In the genomic region with DNA sequence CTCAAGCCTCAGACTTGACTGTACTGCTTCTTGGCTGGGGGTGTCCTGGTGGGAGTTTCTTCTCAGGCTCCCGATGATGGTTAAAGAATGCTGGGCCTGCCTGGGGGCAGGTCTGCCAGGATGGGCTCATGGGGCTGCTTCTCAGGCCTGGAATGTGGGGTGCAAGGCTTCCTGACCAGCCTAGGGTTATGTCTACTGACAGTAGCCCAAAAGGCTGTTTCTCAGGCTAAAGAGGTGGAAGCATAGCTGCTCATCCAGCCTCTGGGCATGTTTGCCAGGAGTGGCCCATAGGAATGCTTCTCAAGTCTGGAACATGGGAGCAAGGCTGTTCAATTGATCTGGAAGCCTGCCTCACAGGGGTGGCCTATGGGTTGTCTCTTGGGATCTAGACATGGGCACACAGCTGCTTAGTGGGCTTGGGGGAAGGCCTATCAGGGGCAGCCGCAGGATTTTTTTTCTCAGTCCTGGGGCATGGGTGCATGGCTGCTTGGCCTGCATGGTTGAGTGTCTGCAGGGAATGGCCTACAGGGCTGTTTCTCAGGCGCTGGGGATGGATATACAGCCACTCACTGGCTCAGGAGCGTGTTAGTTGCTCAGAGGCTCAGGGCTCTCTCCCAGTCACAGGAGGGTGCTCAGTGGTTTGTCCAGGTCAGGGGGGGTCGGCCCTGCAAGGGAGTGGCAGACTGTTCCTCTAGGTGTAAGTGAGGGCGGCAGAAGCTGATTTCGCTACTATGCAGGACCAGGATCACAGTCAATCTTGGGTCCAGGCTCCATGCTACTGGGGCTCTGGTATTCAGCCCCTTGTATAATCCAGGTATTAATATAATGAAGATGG, we compare ENCODE assay signal across 18 cellular contexts.
DNase-seq lines count a peak whose midpoint lies in the region; ATAC-seq, FAIRE-seq and TF ChIP-seq lines count a peak whose summit lies in the region.
"Had no signal": no experiment of that assay in that cellular context is flagged by ENCODE, and none has a peak within 500 bp of the region (broad histone marks: within the 10 kb centered on the region; RNA-seq: fewer than 3 reads in every experiment).

No MANE protein-coding gene starts in this region.

- H3K4me3 Mint-ChIP-seq in chondrocyte (ENCODE audit: unreplicated experiment) = no peak overlapping the region
- no peak overlapping the region for H3K4me3 Mint-ChIP-seq in stimulated activated memory B cell treated with anti-CD40 and anti-IgM and Interleukin-4, amounts not matched to agents 10 μg/mL and 1 μg/mL and 100 μg/mL, for 72 hours
- H3K4me3 Mint-ChIP-seq: CD4-positive, alpha-beta T cell; H9 had no signal

- H3K27ac Mint-ChIP-seq in chondrocyte (ENCODE audit: unreplicated experiment) = no peak overlapping the region
- H3K27ac Mint-ChIP-seq in stimulated activated memory B cell treated with anti-CD40 and anti-IgM and Interleukin-4, amounts not matched to agents 10 μg/mL and 1 μg/mL and 100 μg/mL, for 72 hours = no peak overlapping the region
- H3K27ac Mint-ChIP-seq: CD4-positive, alpha-beta T cell had no signal

- TF ChIP-seq CTCF in chondrocyte (IDR thresholded peaks at IDR 0.05) (no peak), kidney (IDR thresholded peaks at IDR 0.05; ENCODE audit: borderline replicate concordance, extremely low read depth, insufficient read depth) (no peak)

- H3K9me3 ChIP-seq in kidney (ENCODE audit: control insufficient read depth in 1 of 2, low read length in 2 of 2) (no peaks in the 10 kb centered on the region), aorta (ENCODE audit: control insufficient read depth, low read length) (no peaks in the 10 kb centered on the region), MG63 (no peaks in the 10 kb centered on the region)

- FAIRE-seq in kidney (lab: Jason Lieb, UNC) = no peak
- FAIRE-seq: A204.1, D721Med, H1, HTR-8/SVneo had no signal

- no peaks in the 10 kb centered on the region for H3K4me1 Mint-ChIP-seq in chondrocyte (ENCODE audit: low read depth)
- no peaks in the 10 kb centered on the region for H3K4me1 Mint-ChIP-seq in stimulated activated memory B cell treated with anti-CD40 and anti-IgM and Interleukin-4, amounts not matched to agents 10 μg/mL and 1 μg/mL and 100 μg/mL, for 72 hours
- H3K4me1 Mint-ChIP-seq: H9 had no signal

- H3K4me1 ChIP-seq in kidney (ENCODE audit: control insufficient read depth in 1 of 2, insufficient read depth in 1 of 2, low read depth in 1 of 2, low read length in 2 of 2) (no peaks in the 10 kb centered on the region), aorta (ENCODE audit: control insufficient read depth in 1 of 2, insufficient read depth in 2 of 2, low read length in 2 of 2) (no peaks in the 10 kb centered on the region)
- H3K4me1 ChIP-seq: Caco-2 had no signal

- H3K27ac ChIP-seq in kidney (ENCODE audit: low read depth in 2 of 2, low read length in 2 of 2) (no peak overlapping the region), aorta (ENCODE audit: low read depth in 1 of 2, low read length in 2 of 2) (no peak overlapping the region)
- H3K27ac ChIP-seq: C4-2B had no signal

- WGBS in aorta, 2 donors = 94 to 95% methylated on average over 7 of the region's 7 CpGs

- intact Hi-C loops in kidney (cut with DNase I) (no loop called here), aorta (cut with DNase I) (no loop called here)

- H3K9me3 Mint-ChIP-seq in chondrocyte (ENCODE audit: low read depth) = no peaks in the 10 kb centered on the region
- H3K9me3 Mint-ChIP-seq in stimulated activated memory B cell treated with anti-CD40 and anti-IgM and Interleukin-4, amounts not matched to agents 10 μg/mL and 1 μg/mL and 100 μg/mL, for 72 hours = peaks cover 7% of the 10 kb centered on the region
- H3K9me3 Mint-ChIP-seq: H9 had no signal

- H3K4me3 ChIP-seq in kidney (ENCODE audit: low read length in 2 of 2) (no peak overlapping the region), aorta (ENCODE audit: low read length in 2 of 2) (no peak overlapping the region), MG63 (no peak overlapping the region)

- peak; percentile 34 for ATAC-seq in stimulated activated memory B cell treated with anti-CD40 and anti-IgM and Interleukin-4, amounts not matched to agents 10 μg/mL and 1 μg/mL and 100 μg/mL, for 72 hours
- ATAC-seq in aorta (ENCODE audit: low FRiP score) = peak; percentile 33
- ATAC-seq in GM19351 (IDR thresholded peaks at IDR 0.05; ENCODE audit: unreplicated experiment) = no peak

- H3K9ac ChIP-seq in kidney (ENCODE audit: low read length in 2 of 2) = no peak overlapping the region

- H3K27me3 ChIP-seq in aorta (ENCODE audit: control insufficient read depth in 1 of 2, insufficient read depth in 2 of 2, low read length in 1 of 2) = no peaks in the 10 kb centered on the region
- H3K27me3 ChIP-seq in MG63 = no peaks in the 10 kb centered on the region

- H3K27me3 Mint-ChIP-seq in chondrocyte (ENCODE audit: low read depth) = no peaks in the 10 kb centered on the region
- no peaks in the 10 kb centered on the region for H3K27me3 Mint-ChIP-seq in stimulated activated memory B cell treated with anti-CD40 and anti-IgM and Interleukin-4, amounts not matched to agents 10 μg/mL and 1 μg/mL and 100 μg/mL, for 72 hours
- H3K27me3 Mint-ChIP-seq: CD4-positive, alpha-beta T cell had no signal

- DNase-seq in chondrocyte (ENCODE audit: low spot score) = peak; percentile 58
- peak; percentile 41 for DNase-seq in kidney
- no peak for DNase-seq in aorta
- DNase-seq in MG63 = no peak
- no peak for DNase-seq in DMS153 treated with DMSO at 0.1 percent for 48 hours (lab: John Stamatoyannopoulos, UW; ENCODE audit: unreplicated experiment)
- DNase-seq: AML-193; CD4-positive, alpha-beta T cell; DMS79; GF-D8; H9 had no signal

- H3K36me3 Mint-ChIP-seq in chondrocyte (ENCODE audit: low read depth) = no peaks in the 10 kb centered on the region
- H3K36me3 Mint-ChIP-seq in stimulated activated memory B cell treated with anti-CD40 and anti-IgM and Interleukin-4, amounts not matched to agents 10 μg/mL and 1 μg/mL and 100 μg/mL, for 72 hours = no peaks in the 10 kb centered on the region

- H3K36me3 ChIP-seq in kidney (ENCODE audit: control insufficient read depth in 1 of 2, insufficient read depth in 2 of 2, low read length in 2 of 2) (no peaks in the 10 kb centered on the region), aorta (ENCODE audit: control insufficient read depth in 1 of 2, insufficient read depth in 2 of 2, low read length in 1 of 2) (no peaks in the 10 kb centered on the region), MG63 (no peaks in the 10 kb centered on the region)

Comparison
In these comparisons a context has a peak if more than half of its experiments do, and no peak if none do; other contexts are left out.
1. DNase-seq: peak in chondrocyte (single experiment) and kidney (single experiment); none in aorta (0 of 2), MG63 (single experiment) and DMS153 treated with DMSO at 0.1 percent for 48 hours (single experiment).